25 cellular contexts compared by ENCODE assay signal in the genomic region with DNA sequence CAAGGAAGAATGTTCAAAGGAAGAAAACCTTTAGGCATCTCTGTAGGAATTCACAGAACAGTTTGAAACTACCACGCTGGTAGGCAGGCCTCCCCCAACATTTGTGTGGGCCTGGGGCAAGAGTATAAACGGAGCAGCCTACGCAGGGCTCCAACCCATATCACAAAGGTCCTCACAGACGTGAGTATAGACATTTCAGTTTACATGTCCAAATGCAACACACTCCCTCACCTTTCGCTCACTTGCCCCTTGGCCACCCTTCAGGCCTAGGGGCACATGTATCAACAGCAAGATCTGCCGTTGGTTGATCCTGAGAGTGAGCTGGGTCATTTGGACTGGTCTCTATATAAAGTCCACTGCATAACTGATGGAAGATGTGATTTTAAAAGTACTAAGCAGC.
"Had no signal": no experiment of that assay in that cellular context is flagged by ENCODE, and none has a peak within 500 bp of the region (broad histone marks: within the 10 kb centered on the region; RNA-seq: fewer than 3 reads in every experiment).

No MANE protein-coding gene starts in this region.

- DNase-seq: colonic mucosa; cortex of kidney; effector CD8-positive, alpha-beta T cell; effector memory CD8-positive, alpha-beta T cell; endodermal cell; erythroblast; esophagus squamous epithelium; foreskin fibroblast; foreskin melanocyte; gastrocnemius medialis; glutamatergic neuron; head of caudate nucleus; heart right ventricle; hippocampal formation; left cardiac atrium; left lung; left ventricle myocardium superior; lower lobe of right lung; mesenchymal stem cell; mucosa of descending colon; naive B cell had no signal

- H3K4me3 Mint-ChIP-seq: dendritic cell treated with granulocyte-macrophage colony-stimulating factor and Interleukin-4, amounts not matched to agents 40 ng/mL and 50 ng/mL, for 4 days; effector memory CD8-positive, alpha-beta T cell; endodermal cell; mesothelial cell of epicardium; naive B cell had no signal

- H3K27ac Mint-ChIP-seq: dendritic cell treated with granulocyte-macrophage colony-stimulating factor and Interleukin-4, amounts not matched to agents 40 ng/mL and 50 ng/mL, for 4 days; effector memory CD8-positive, alpha-beta T cell; endodermal cell; mesothelial cell of epicardium; naive B cell had no signal

- H3K27me3 ChIP-seq: colonic mucosa, esophagus squamous epithelium, gastrocnemius medialis, heart right ventricle, left lung had no signal

- H3K9me3 Mint-ChIP-seq: effector memory CD8-positive, alpha-beta T cell; endodermal cell had no signal

- H3K27ac ChIP-seq: colonic mucosa, epithelial cell of prostate, esophagus squamous epithelium, gastrocnemius medialis, heart right ventricle, left lung, lower lobe of right lung had no signal

- ATAC-seq: effector memory CD8-positive, alpha-beta T cell; esophagus mucosa; gastrocnemius medialis; heart right ventricle; left cardiac atrium; left lung; left ventricle myocardium superior; lower lobe of right lung; mucosa of descending colon had no signal

- H3K36me3 ChIP-seq: colonic mucosa, esophagus squamous epithelium, gastrocnemius medialis, heart right ventricle, left lung, lower lobe of right lung had no signal

- H3K27me3 Mint-ChIP-seq: dendritic cell treated with granulocyte-macrophage colony-stimulating factor and Interleukin-4, amounts not matched to agents 40 ng/mL and 50 ng/mL, for 4 days; effector memory CD8-positive, alpha-beta T cell; naive B cell had no signal

- H3K4me1 ChIP-seq: colonic mucosa, esophagus squamous epithelium, gastrocnemius medialis, heart right ventricle, left lung, lower lobe of right lung had no signal

- H3K9me3 ChIP-seq: colonic mucosa, esophagus squamous epithelium, gastrocnemius medialis, heart right ventricle, left lung, lower lobe of right lung, mucosa of descending colon had no signal

- H3K4me3 ChIP-seq: colonic mucosa, esophagus squamous epithelium, gastrocnemius medialis, heart right ventricle, left lung, lower lobe of right lung, mucosa of descending colon had no signal
